ENCODE assay signal across 18 cellular contexts in genomic region chr15:90009301-90010063, GRCh38. TPM values are rescaled to one million over a fixed set of nuclear protein-coding genes. Genes with fewer than 3 reads are reported as not detected.
DNase-seq lines count a peak whose midpoint lies in the region; ATAC-seq and TF ChIP-seq lines count a peak whose summit lies in the region.
"Had no signal": no experiment of that assay in that cellular context is flagged by ENCODE, and none has a peak within 500 bp of the region (broad histone marks: within the 10 kb centered on the region; RNA-seq: fewer than 3 reads in every experiment).

No MANE protein-coding gene starts in this region.

- H3K4me1 Mint-ChIP-seq in MCF 10A (ENCODE audit: insufficient read depth, unreplicated experiment) = peaks cover 36% of the 10 kb centered on the region
- H3K4me1 Mint-ChIP-seq in T-cell = peaks cover 69 to 74% (median 71%) of the 10 kb centered on the region in 3 donors
- peaks cover 20% of the 10 kb centered on the region for H3K4me1 Mint-ChIP-seq in HFFc6 (ENCODE audit: low read depth)

- H3K4me2 ChIP-seq in mammary epithelial cell (ENCODE audit: insufficient read depth, low read depth, low read length) = no peak overlapping the region

- intact Hi-C loops in MCF 10A (cut with micrococcal nuclease) (no loop called here), mammary epithelial cell (cut with micrococcal nuclease) (no loop called here), transverse colon (cut with DNase I; ENCODE audit: low total_unique reads) (no loop called here)

- ATAC-seq in T-cell (replicated peaks in 1 of 4) = no peak
- ATAC-seq in HG03280 (IDR thresholded peaks at IDR 0.05; ENCODE audit: unreplicated experiment) = no peak

- no peak for TF ChIP-seq EP300 in transverse colon (IDR thresholded peaks at IDR 0.05; ENCODE audit: low read depth)

- H3K4me1 ChIP-seq in mammary epithelial cell (ENCODE audit: insufficient read depth, low read length) = peaks cover 22% of the 10 kb centered on the region
- peaks cover 20 to 62% (median 25%) of the 10 kb centered on the region in 4 donors for H3K4me1 ChIP-seq in transverse colon

- H3K27me3 Mint-ChIP-seq in MCF 10A (ENCODE audit: insufficient read depth, unreplicated experiment) (no peaks in the 10 kb centered on the region), T-cell (no peaks in the 10 kb centered on the region), HFFc6 (ENCODE audit: insufficient read depth) (no peaks in the 10 kb centered on the region; the same call in 1 of the 2 replicates)

- H3K9me3 ChIP-seq in mammary epithelial cell (replicated peaks; ENCODE audit: insufficient read depth, low read length) = peaks cover 4% of the 10 kb centered on the region
- H3K9me3 ChIP-seq in transverse colon = peaks cover 10 to 12% of the 10 kb centered on the region in 2 donors

- H3K27ac Mint-ChIP-seq in MCF 10A (ENCODE audit: low read depth, unreplicated experiment) (peak overlapping the region; percentile 8), T-cell (peak overlapping the region; percentile 44 to 68), HFFc6 (no peak overlapping the region; the same call in 1 of the 2 replicates)

- in situ Hi-C loops in mammary epithelial cell (cut with MboI; ENCODE audit: low sequenced_read_pairs in 2 of 2) (no loop called here), transverse colon (cut with MboI; ENCODE audit: low pct_ligation_motif_present in 1 of 4, low pct_unique_long_range_greater_than_20kb in 1 of 4, low sequenced_read_pairs in 3 of 4) (no loop called here)

- H4K20me1 ChIP-seq in mammary epithelial cell (ENCODE audit: insufficient read depth, low read length) = no peaks in the 10 kb centered on the region

- DNase-seq in MCF 10A (ENCODE audit: unreplicated experiment) = no peak
- no peak for DNase-seq in mammary epithelial cell
- DNase-seq in T-cell = no peak
- DNase-seq in kidney tubule cell (ENCODE audit: low spot score) = peak; percentile 35
- peak; percentile 9 for DNase-seq in transverse colon
- no peak for DNase-seq in HFFc6
- no peak for DNase-seq in stimulated activated CD4-positive, alpha-beta T cell treated with anti-CD3 and anti-CD28 coated beads, Interleukin-4, amount 100 ng/mL, for 4 hours
- DNase-seq: activated naive CD4-positive, alpha-beta T cell treated with Interleukin-2 at 50 U/mL for 16 hours; DMS 273 treated with DMSO at 0.1 percent for 48 hours; dorsolateral prefrontal cortex; heart right ventricle; NCI-H1436 treated with DMSO at 0.1 percent for 48 hours; NCI-H345; NK-92 treated with Interleukin-12 subunit alpha and Interleukin-12 subunit beta, amount 100 ng/mL, for 24 hours; ovary; SIG-M5; small intestine had no signal

- H3K36me3 Mint-ChIP-seq in MCF 10A (ENCODE audit: insufficient read depth, unreplicated experiment) = peaks cover 5% of the 10 kb centered on the region
- no peaks in the 10 kb centered on the region for H3K36me3 Mint-ChIP-seq in T-cell
- H3K36me3 Mint-ChIP-seq in HFFc6 (ENCODE audit: low read depth) = peaks cover 42% of the 10 kb centered on the region

- H3K79me2 ChIP-seq in mammary epithelial cell (ENCODE audit: insufficient read depth, low read length) = peaks cover 70% of the 10 kb centered on the region

- POLR2A ChIA-PET in MCF 10A (lab: Yijun Ruan, JAX) = no interaction called here
- POLR2A ChIA-PET in T-cell (lab: Charles Lee) = no interaction called here

- no peak for TF ChIP-seq POLR2A in transverse colon (IDR thresholded peaks at IDR 0.05)

- H2AFZ ChIP-seq in mammary epithelial cell (ENCODE audit: low read depth, low read length) = no peak overlapping the region

- H3K4me3 Mint-ChIP-seq in MCF 10A (ENCODE audit: unreplicated experiment) (no peak overlapping the region), T-cell (no peak overlapping the region), HFFc6 (no peak overlapping the region)

- H3K27ac ChIP-seq in mammary epithelial cell (ENCODE audit: insufficient read depth, low read depth, low read length) (no peak overlapping the region), transverse colon (no peak overlapping the region)
- H3K27ac ChIP-seq: dorsolateral prefrontal cortex, ovary had no signal

- no peak overlapping the region for H3K9ac ChIP-seq in mammary epithelial cell (ENCODE audit: insufficient read depth, low read length)

- H3K27me3 ChIP-seq in mammary epithelial cell (ENCODE audit: insufficient read depth, low read length) (no peaks in the 10 kb centered on the region), transverse colon (no peaks in the 10 kb centered on the region)
- H3K27me3 ChIP-seq: dorsolateral prefrontal cortex, heart right ventricle, ovary had no signal

- BruUV-seq in MCF 10A (replicated peaks; lab: Mats Ljungman, UMichigan) (no TSS peak), mammary epithelial cell (replicated peaks; lab: Mats Ljungman, UMichigan) (no TSS peak)

- dilution Hi-C loops in mammary epithelial cell (cut with HindIII; ENCODE audit: low sequenced_read_pairs) = loop anchor here (5.0 kb wide), 1 partner anchor 38 kb away; no protein-coding TSS in a partner anchor

- H3K4me3 ChIP-seq in mammary epithelial cell (replicated peaks in 1 of 3; ENCODE audit: insufficient read depth in 1 of 3, low read depth in 2 of 3, low read length in 3 of 3) = no peak overlapping the region
- no peak overlapping the region for H3K4me3 ChIP-seq in transverse colon
- H3K4me3 ChIP-seq: dorsolateral prefrontal cortex, heart right ventricle, ovary had no signal

- 87% methylated on average over 6 of the region's 6 CpGs for WGBS in mammary epithelial cell (ENCODE audit: low coverage, missing lambda C conversion rate)
- WGBS in transverse colon (ENCODE audit: low coverage in 1 of 2), 2 donors = 79 to 87% methylated on average over 6 of the region's 6 CpGs

- CTCF ChIA-PET in MCF 10A (lab: Yijun Ruan, JAX) = interaction anchor here (1.0 kb wide), 1 partner anchor 78 kb away, joined by 3 read pairs; no protein-coding TSS in a partner anchor
- CTCF ChIA-PET in mammary epithelial cell (lab: Charles Lee; ENCODE audit: low non-redundant PET) = no interaction called here
- CTCF ChIA-PET in T-cell (lab: Charles Lee) = no interaction called here

- no peak for TF ChIP-seq CTCF in MCF 10A (IDR thresholded peaks at IDR 0.05; ENCODE audit: unreplicated experiment)
- no peak for TF ChIP-seq CTCF in mammary epithelial cell (conservative IDR thresholded peaks at IDR 0.05 in 1 of 2, IDR thresholded peaks at IDR 0.05 in 1 of 2; ENCODE audit: extremely low read depth in 1 of 2, insufficient read depth in 1 of 2, low read depth in 1 of 2, low read length in 2 of 2)
- TF ChIP-seq CTCF in transverse colon (IDR thresholded peaks at IDR 0.05) = no peak
- TF ChIP-seq CTCF in HFFc6 (IDR thresholded peaks at IDR 0.05) = no peak

- peaks cover 12% of the 10 kb centered on the region for H3K9me3 Mint-ChIP-seq in MCF 10A (ENCODE audit: unreplicated experiment)
- no peaks in the 10 kb centered on the region for H3K9me3 Mint-ChIP-seq in T-cell
- peaks cover 23% of the 10 kb centered on the region for H3K9me3 Mint-ChIP-seq in HFFc6

- H3K36me3 ChIP-seq in mammary epithelial cell (ENCODE audit: insufficient read depth, low read length) (no peaks in the 10 kb centered on the region), transverse colon (peaks cover 0 to 5% (median 0%) of the 10 kb centered on the region in 4 donors)
- H3K36me3 ChIP-seq: ovary had no signal

RNA-seq across cellular contexts. Expression of gene ZNF710, which starts 8.4 kb away (rescaled TPM):
- total RNA-seq in MCF 10A (2022) (27.3 and 32.2 TPM in 2 replicates), mammary epithelial cell (10 to 100 TPM in 1 of 2 donors, 1 to 10 TPM in 1; 9.7 to 18.3 TPM), T-cell (10 to 100 TPM; 11.8 to 21.2 (median 17.7) TPM), transverse colon (10 to 100 TPM; 27.3 to 43.4 (median 35.6) TPM)
- polyA plus RNA-seq in mammary epithelial cell = 2.8 TPM
- polyA minus RNA-seq in mammary epithelial cell = 16.2 TPM
- total RNA-seq in HFFc6 (2021; fragmentation: NEBNext Ultra II Directional; extraction: Animal tissue kit (Norgen Biotek cat#: 25700)) = 10 to 100 TPM; 17.6 to 23.3 (median 20.3) TPM

Comparison
In these comparisons a context has a peak if more than half of its experiments do, and no peak if none do; other contexts are left out.
1. DNase-seq: peak in kidney tubule cell (single experiment) and transverse colon (single experiment); none in MCF 10A (single experiment), mammary epithelial cell (single experiment), T-cell (0 of 34), HFFc6 (single experiment) and stimulated activated CD4-positive, alpha-beta T cell treated with anti-CD3 and anti-CD28 coated beads, Interleukin-4, amount 100 ng/mL, for 4 hours (0 of 2).